30 cellular contexts compared by ENCODE assay signal in the genomic region with DNA sequence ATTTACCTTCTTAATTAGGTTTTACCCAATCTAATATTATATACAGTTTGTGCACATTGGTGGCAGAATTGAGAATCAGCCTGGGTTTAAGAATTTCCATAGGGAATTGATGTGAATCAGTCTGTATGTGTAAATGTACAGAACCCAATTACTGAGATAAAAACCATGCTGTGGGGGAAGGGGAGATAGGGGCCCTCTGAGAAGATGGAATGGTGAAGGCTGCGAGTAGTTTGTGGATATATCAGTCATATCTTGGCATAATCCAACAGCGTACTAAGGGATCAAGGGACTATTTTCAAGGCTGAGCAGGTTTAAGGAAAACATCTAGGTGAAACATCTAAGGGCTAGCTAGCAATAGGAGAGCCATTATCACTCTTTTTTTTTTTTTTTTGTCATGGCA. TPM values are rescaled to one million over a fixed set of nuclear protein-coding genes. Genes with fewer than 3 reads are reported as not detected.
"Had no signal": no experiment of that assay in that cellular context is flagged by ENCODE, and none has a peak within 500 bp of the region (broad histone marks: within the 10 kb centered on the region; RNA-seq: fewer than 3 reads in every experiment).

No MANE protein-coding gene starts in this region.

- DNase-seq: activated CD4-positive, alpha-beta T cell treated with anti-CD3 and anti-CD28 coated beads, Interleukin-2, amount 50 U/mL, for 48 hours; activated effector memory CD4-positive, alpha-beta T cell treated with Interleukin-2 at 50 U/mL for 16 hours; activated naive CD4-positive, alpha-beta T cell treated with anti-CD3 and anti-CD28 coated beads for 36 hours; activated T-cell treated with anti-CD3 and anti-CD28 coated beads, Interleukin-2, amount 50 U/mL, for 4 hours; adrenal gland; colonic mucosa; heart right ventricle; left colon; pancreas; right lobe of liver; SHP77 treated with DMSO at 0.1 percent for 48 hours; stimulated activated CD4-positive, alpha-beta T cell treated with anti-CD3 and anti-CD28 coated beads, Interleukin-2, amount 100 ng/mL, for 24 hours; stimulated activated naive B cell treated with anti-CD40 and anti-IgM and Interleukin-4, amounts not matched to agents 10 μg/mL and 1 μg/mL and 100 μg/mL, for 72 hours; T1000 had no signal

- H3K36me3 ChIP-seq: breast epithelium, colonic mucosa had no signal

- H3K27me3 Mint-ChIP-seq: memory B cell; stimulated activated naive B cell treated with anti-CD40 and anti-IgM and Interleukin-4, amounts not matched to agents 10 μg/mL and 1 μg/mL and 100 μg/mL, for 72 hours; type B pancreatic cell had no signal

- FAIRE-seq: pancreas had no signal

- H3K4me3 ChIP-seq: adrenal gland, ascending aorta, breast epithelium, colonic mucosa, heart right ventricle, pancreas, right lobe of liver, skin epidermis, thoracic aorta had no signal

- H3K9me3 Mint-ChIP-seq: activated naive CD4-positive, alpha-beta T cell treated with anti-CD3 and anti-CD28 coated beads for 36 hours; activated T-cell treated with anti-CD3 and anti-CD28 coated beads, Interleukin-2, amount 50 U/mL, for 4 hours; memory B cell; nephron; stimulated activated naive B cell treated with anti-CD40 and anti-IgM and Interleukin-4, amounts not matched to agents 10 μg/mL and 1 μg/mL and 100 μg/mL, for 72 hours; type B pancreatic cell; WTC11 had no signal

- H3K27ac ChIP-seq: ascending aorta, breast epithelium, colonic mucosa, epithelial cell of prostate, heart right ventricle, pancreas, right lobe of liver, skin epidermis, thoracic aorta had no signal

- ATAC-seq: activated T-cell treated with anti-CD3 and anti-CD28 coated beads, Interleukin-2, amount 50 U/mL, for 4 hours; heart right ventricle; left colon; pancreas; right lobe of liver; stimulated activated naive B cell treated with anti-CD40 and anti-IgM and Interleukin-4, amounts not matched to agents 10 μg/mL and 1 μg/mL and 100 μg/mL, for 72 hours; WTC11 had no signal

- H3K4me1 ChIP-seq: ascending aorta, breast epithelium had no signal

- H3K27me3 ChIP-seq: adrenal gland, ascending aorta, breast epithelium, colonic mucosa, heart right ventricle, pancreas, right lobe of liver had no signal

- H3K4me3 Mint-ChIP-seq: activated naive CD4-positive, alpha-beta T cell treated with anti-CD3 and anti-CD28 coated beads for 36 hours; activated T-cell treated with anti-CD3 and anti-CD28 coated beads, Interleukin-2, amount 50 U/mL, for 4 hours; memory B cell; nephron; stimulated activated naive B cell treated with anti-CD40 and anti-IgM and Interleukin-4, amounts not matched to agents 10 μg/mL and 1 μg/mL and 100 μg/mL, for 72 hours; type B pancreatic cell; WTC11 had no signal

- H3K27ac Mint-ChIP-seq: activated naive CD4-positive, alpha-beta T cell treated with anti-CD3 and anti-CD28 coated beads for 36 hours; memory B cell; nephron; stimulated activated naive B cell treated with anti-CD40 and anti-IgM and Interleukin-4, amounts not matched to agents 10 μg/mL and 1 μg/mL and 100 μg/mL, for 72 hours; type B pancreatic cell; WTC11 had no signal

- H3K9me3 ChIP-seq: adrenal gland, ascending aorta, breast epithelium, colonic mucosa, heart right ventricle, pancreas, right lobe of liver, thoracic aorta had no signal

RNA-seq across cellular contexts. Expression of a gene that starts 37.2 kb away (rescaled TPM):
- total RNA-seq: activated naive CD4-positive, alpha-beta T cell treated with anti-CD3 and anti-CD28 coated beads for 36 hours; activated T-cell treated with anti-CD3 and anti-CD28 coated beads, Interleukin-2, amount 50 U/mL, for 4 hours; adrenal gland; ascending aorta; breast epithelium; colonic mucosa; fibroblast of villous mesenchyme; heart right ventricle; left colon; lower leg skin; mononuclear cell; myocyte; pancreas; pulmonary artery endothelial cell; right lobe of liver; T-helper 1 cell treated with Interleukin-12 subunit alpha and Interleukin-12 subunit beta and Interleukin-4 antibody, amounts not matched to agents 30 ng/mL and 1 ng/mL, for 36 hours; thoracic aorta; WTC11 had no signal
- polyA plus RNA-seq: heart right ventricle, keratinocyte, pancreas had no signal
